Comparison of ENCODE assay signal across 38 cellular contexts in the genomic region with DNA sequence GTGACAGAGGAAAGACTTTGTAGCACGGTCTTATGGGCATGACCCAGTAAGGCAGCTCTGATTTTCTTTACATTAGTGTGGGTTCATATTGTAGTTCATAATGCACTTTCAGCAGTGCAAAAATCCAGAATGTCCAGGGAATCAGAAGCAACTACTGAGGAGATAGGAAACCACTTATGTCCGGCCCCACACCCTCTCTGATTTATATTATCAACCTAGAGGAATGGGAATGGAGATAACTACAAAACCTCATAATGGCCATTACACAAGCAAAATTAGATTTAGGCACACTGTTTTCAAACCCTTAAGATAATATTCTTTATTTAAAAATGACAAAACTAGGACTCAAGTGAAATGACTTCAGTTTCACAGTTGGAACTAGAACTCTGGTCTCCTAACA.
"Had no signal": no experiment of that assay in that cellular context is flagged by ENCODE, and none has a peak within 500 bp of the region (broad histone marks: within the 10 kb centered on the region; RNA-seq: fewer than 3 reads in every experiment).

No MANE protein-coding gene starts in this region.

- H3K9me3 ChIP-seq: adrenal gland, ascending aorta had no signal

- H3K27me3 ChIP-seq: adrenal gland, ascending aorta, cardiac muscle cell had no signal

- H3K9me3 Mint-ChIP-seq: activated B cell treated with CpG ODN at 0.5 μM for 24 hours; activated CD4-positive, alpha-beta memory T cell treated with anti-CD3 and anti-CD28 coated beads for 36 hours; activated CD4-positive, alpha-beta T cell treated with anti-CD3 and anti-CD28 coated beads, Interleukin-2, amount 10 ng/mL, durations not matched to agents 24 days and 14 days; activated CD8-positive, alpha-beta T cell treated with anti-CD3 and anti-CD28 coated beads for 36 hours; activated naive CD4-positive, alpha-beta T cell treated with anti-CD3 and anti-CD28 coated beads for 36 hours; activated naive CD4-positive, alpha-beta T cell treated with anti-CD3 and anti-CD28 coated beads, Interleukin-2, amount 50 U/mL, for 72 hours; activated naive CD8-positive, alpha-beta T cell treated with anti-CD3 and anti-CD28 coated beads for 36 hours; activated T-cell treated with anti-CD3 and anti-CD28 coated beads, Interleukin-2, amount 50 U/mL, for 4 hours; activated T-cell treated with anti-CD3 and anti-CD28 coated beads, Interleukin-2, amount 50 U/mL, for 72 hours; activated T-helper 1 cell treated with anti-CD3 and anti-CD28 coated beads, Interleukin-12 subunit alpha, Interleukin-12 subunit beta, Interleukin-2, Interleukin-4 antibody, amounts not matched to agents 30 ng/mL and 10 ng/mL and 1 ng/mL, durations not matched to agents 14 hours and 24 hours and 36 hours; activated T-helper 17 cell treated with anti-CD3 and anti-CD28 coated beads, Interleukin-2, amount 50 U/mL, for 72 hours; brain; central memory CD8-positive, alpha-beta T cell; T-helper 1 cell treated with Interleukin-12 subunit alpha and Interleukin-12 subunit beta and Interleukin-4 antibody, amounts not matched to agents 30 μg/mL and 1 μg/mL, for 36 hours; T-helper 2 cell treated with Interferon-gamma antibody and Interleukin-4, amounts not matched to agents 5 μg/mL and 100 μg/mL, for 36 hours had no signal

- DNase-seq: activated B cell treated with CpG ODN at 0.5 μM for 24 hours; activated CD4-positive, alpha-beta memory T cell treated with anti-CD3 and anti-CD28 coated beads for 36 hours; activated CD4-positive, alpha-beta T cell treated with anti-CD3 and anti-CD28 coated beads for 4 hours; activated CD4-positive, alpha-beta T cell treated with anti-CD3 and anti-CD28 coated beads, Interleukin-2, amount 10 ng/mL, durations not matched to agents 24 days and 14 days; activated CD4-positive, alpha-beta T cell treated with anti-CD3 and anti-CD28 coated beads, Interleukin-2, amount 50 U/mL, for 1 hour; activated CD4-positive, alpha-beta T cell treated with anti-CD3 and anti-CD28 coated beads, Interleukin-2, amount 50 U/mL, for 4 hours; activated CD4-positive, CD25-positive, alpha-beta regulatory T cell treated with anti-CD3 and anti-CD28 coated beads, Interleukin-2, amount 50 U/mL, for 72 hours; activated CD8-positive, alpha-beta memory T cell treated with anti-CD3 and anti-CD28 coated beads, Interleukin-2, amount 50 U/mL, for 4 hours; activated CD8-positive, alpha-beta T cell treated with anti-CD3 and anti-CD28 coated beads for 36 hours; activated effector memory CD4-positive, alpha-beta T cell treated with anti-CD3 and anti-CD28 coated beads, Interleukin-2, amount 50 U/mL, for 16 hours; activated gamma-delta T cell treated with Interleukin-2 at 50 U/mL for 16 hours; activated naive CD4-positive, alpha-beta T cell; activated naive CD4-positive, alpha-beta T cell treated with anti-CD3 and anti-CD28 coated beads for 36 hours; activated naive CD4-positive, alpha-beta T cell treated with anti-CD3 and anti-CD28 coated beads, Interleukin-2, amount 50 U/mL, for 16 hours; activated naive CD8-positive, alpha-beta T cell treated with anti-CD3 and anti-CD28 coated beads for 36 hours; activated T-cell treated with anti-CD3 and anti-CD28 coated beads for 4 hours; activated T-cell treated with anti-CD3 and anti-CD28 coated beads, Interleukin-2, amount 50 U/mL, for 1 hour; activated T-cell treated with anti-CD3 and anti-CD28 coated beads, Interleukin-2, amount 50 U/mL, for 4 hours; activated T-cell treated with anti-CD3 and anti-CD28 coated beads, Interleukin-2, amount 50 U/mL, for 72 hours; adrenal gland; amygdala; anterior cingulate cortex; caudate nucleus; cerebellar nuclear complex; T-helper 2 cell; T-helper 9 cell had no signal

- ATAC-seq: activated CD8-positive, alpha-beta T cell treated with anti-CD3 and anti-CD28 coated beads for 36 hours; activated naive CD4-positive, alpha-beta T cell treated with anti-CD3 and anti-CD28 coated beads, Interleukin-2, amount 50 U/mL, for 72 hours; activated T-cell treated with anti-CD3 and anti-CD28 coated beads, Interleukin-2, amount 50 U/mL, for 4 hours; activated T-cell treated with anti-CD3 and anti-CD28 coated beads, Interleukin-2, amount 50 U/mL, for 72 hours; activated T-helper 17 cell treated with anti-CD3 and anti-CD28 coated beads, Interleukin-2, amount 50 U/mL, for 72 hours had no signal

- H3K4me3 Mint-ChIP-seq: activated B cell treated with CpG ODN at 0.5 μM for 24 hours; activated CD4-positive, alpha-beta memory T cell treated with anti-CD3 and anti-CD28 coated beads for 36 hours; activated CD4-positive, alpha-beta T cell treated with anti-CD3 and anti-CD28 coated beads, Interleukin-2, amount 10 ng/mL, durations not matched to agents 24 days and 14 days; activated CD8-positive, alpha-beta T cell treated with anti-CD3 and anti-CD28 coated beads for 36 hours; activated naive CD4-positive, alpha-beta T cell treated with anti-CD3 and anti-CD28 coated beads for 36 hours; activated naive CD8-positive, alpha-beta T cell treated with anti-CD3 and anti-CD28 coated beads for 36 hours; activated T-cell treated with anti-CD3 and anti-CD28 coated beads, Interleukin-2, amount 50 U/mL, for 4 hours; activated T-cell treated with anti-CD3 and anti-CD28 coated beads, Interleukin-2, amount 50 U/mL, for 72 hours; activated T-helper 1 cell treated with anti-CD3 and anti-CD28 coated beads, Interleukin-12 subunit alpha, Interleukin-12 subunit beta, Interleukin-2, Interleukin-4 antibody, amounts not matched to agents 30 ng/mL and 10 ng/mL and 1 ng/mL, durations not matched to agents 14 hours and 24 hours and 36 hours; activated T-helper 17 cell treated with anti-CD3 and anti-CD28 coated beads, Interleukin-2, amount 50 U/mL, for 72 hours; brain; central memory CD8-positive, alpha-beta T cell; T-helper 1 cell treated with Interleukin-12 subunit alpha and Interleukin-12 subunit beta and Interleukin-4 antibody, amounts not matched to agents 30 μg/mL and 1 μg/mL, for 36 hours; T-helper 2 cell treated with Interferon-gamma antibody and Interleukin-4, amounts not matched to agents 5 μg/mL and 100 μg/mL, for 36 hours had no signal

- H3K27me3 Mint-ChIP-seq: activated B cell treated with CpG ODN at 0.5 μM for 24 hours; activated CD4-positive, alpha-beta memory T cell treated with anti-CD3 and anti-CD28 coated beads for 36 hours; activated CD4-positive, alpha-beta T cell treated with anti-CD3 and anti-CD28 coated beads, Interleukin-2, amount 10 ng/mL, durations not matched to agents 24 days and 14 days; activated CD8-positive, alpha-beta T cell treated with anti-CD3 and anti-CD28 coated beads for 36 hours; activated naive CD8-positive, alpha-beta T cell treated with anti-CD3 and anti-CD28 coated beads for 36 hours; activated T-helper 17 cell treated with anti-CD3 and anti-CD28 coated beads, Interleukin-2, amount 50 U/mL, for 72 hours; brain; central memory CD8-positive, alpha-beta T cell had no signal

- H3K36me3 ChIP-seq: adrenal gland, ascending aorta, cardiac muscle cell had no signal

- H3K27ac ChIP-seq: adrenal gland, ascending aorta, cardiac muscle cell, VCaP had no signal

- H3K27ac Mint-ChIP-seq: activated B cell treated with CpG ODN at 0.5 μM for 24 hours; activated CD4-positive, alpha-beta memory T cell treated with anti-CD3 and anti-CD28 coated beads for 36 hours; activated CD4-positive, alpha-beta T cell treated with anti-CD3 and anti-CD28 coated beads, Interleukin-2, amount 10 ng/mL, durations not matched to agents 24 days and 14 days; activated CD8-positive, alpha-beta T cell treated with anti-CD3 and anti-CD28 coated beads for 36 hours; activated naive CD4-positive, alpha-beta T cell treated with anti-CD3 and anti-CD28 coated beads for 36 hours; activated naive CD4-positive, alpha-beta T cell treated with anti-CD3 and anti-CD28 coated beads, Interleukin-2, amount 50 U/mL, for 72 hours; activated naive CD8-positive, alpha-beta T cell treated with anti-CD3 and anti-CD28 coated beads for 36 hours; activated T-cell treated with anti-CD3 and anti-CD28 coated beads, Interleukin-2, amount 50 U/mL, for 72 hours; activated T-helper 1 cell treated with anti-CD3 and anti-CD28 coated beads, Interleukin-12 subunit alpha, Interleukin-12 subunit beta, Interleukin-2, Interleukin-4 antibody, amounts not matched to agents 30 ng/mL and 10 ng/mL and 1 ng/mL, durations not matched to agents 14 hours and 24 hours and 36 hours; activated T-helper 17 cell treated with anti-CD3 and anti-CD28 coated beads, Interleukin-2, amount 50 U/mL, for 72 hours; brain; T-helper 1 cell treated with Interleukin-12 subunit alpha and Interleukin-12 subunit beta and Interleukin-4 antibody, amounts not matched to agents 30 μg/mL and 1 μg/mL, for 36 hours; T-helper 2 cell treated with Interferon-gamma antibody and Interleukin-4, amounts not matched to agents 5 μg/mL and 100 μg/mL, for 36 hours had no signal

- H3K4me3 ChIP-seq: adrenal gland, ascending aorta, cardiac muscle cell had no signal

- FAIRE-seq: bronchial epithelial cell, TTC549 had no signal
